Comparison of ENCODE assay signal across 21 cellular contexts in genomic region chr9:120910643-120911042, GRCh38. TPM values are rescaled to one million over a fixed set of nuclear protein-coding genes. Genes with fewer than 3 reads are reported as not detected.
DNase-seq lines count a peak whose midpoint lies in the region; ATAC-seq, FAIRE-seq and TF ChIP-seq lines count a peak whose summit lies in the region.
"Had no signal": no experiment of that assay in that cellular context is flagged by ENCODE, and none has a peak within 500 bp of the region (broad histone marks: within the 10 kb centered on the region; RNA-seq: fewer than 3 reads in every experiment).

No MANE protein-coding gene starts in this region.

- H3K4me3 ChIP-seq in BLaER1 treated with 17β-estradiol and CSF1 and Interleukin-3, amounts not matched to agents 10 nM and 100 nM: no peak overlapping the region
- H3K4me3 ChIP-seq in CD4-positive, alpha-beta memory T cell (ENCODE audit: low read length in 2 of 2): no peak overlapping the region
- H3K4me3 ChIP-seq in H1 (ENCODE audit: extremely low read depth in 1 of 4, insufficient read depth in 2 of 4, low read depth in 3 of 4, low read length in 4 of 4) (no peak overlapping the region), uterus (no peak overlapping the region)
- H3K4me3 ChIP-seq: colonic mucosa, gastrocnemius medialis, GM12878, psoas muscle, skin epidermis, testis had no signal

- no peak for DNase-seq in CD4-positive, alpha-beta memory T cell
- peak in 1 of 2 donors; percentile 53 for DNase-seq in activated T-cell treated with anti-CD3 and anti-CD28 coated beads, Interleukin-2, amount 50 U/mL, for 72 hours
- DNase-seq in H1 (ENCODE audit: low read depth in 1 of 2, low spot score in 2 of 2) (no peak), LoVo (ENCODE audit: low spot score) (no peak), uterus (no peak), iPS-NIHi7 (ENCODE audit: extremely low spot score) (no peak), OCI-M1 (lab: John Stamatoyannopoulos, UW) (no peak)
- DNase-seq: activated CD4-positive, alpha-beta T cell treated with anti-CD3 and anti-CD28 coated beads for 48 hours; AML-193; colonic mucosa; gastrocnemius medialis; GF-D8; NCI-H510A treated with DMSO at 0.1 percent for 48 hours; psoas muscle; testis had no signal

- peaks cover 45 to 86% (median 69%) of the 10 kb centered on the region in 4 donors for H3K4me1 Mint-ChIP-seq in CD4-positive, alpha-beta memory T cell
- H3K4me1 Mint-ChIP-seq in activated T-cell treated with anti-CD3 and anti-CD28 coated beads, Interleukin-2, amount 50 U/mL, for 72 hours (ENCODE audit: low read depth): peaks cover 93% of the 10 kb centered on the region

- H2BK120ac ChIP-seq in H1 (replicated peaks; ENCODE audit: low read depth, low read length): no peak overlapping the region

- H3K27me3 ChIP-seq in BLaER1 treated with 17β-estradiol and CSF1 and Interleukin-3, amounts not matched to agents 10 nM and 100 nM: no peaks in the 10 kb centered on the region
- H3K27me3 ChIP-seq in CD4-positive, alpha-beta memory T cell (ENCODE audit: insufficient read depth, low read length): no peaks in the 10 kb centered on the region
- H3K27me3 ChIP-seq in H1 (replicated peaks in 1 of 4; ENCODE audit: control insufficient read depth in 3 of 4, extremely low read depth in 1 of 4, insufficient read depth in 3 of 4, low read length in 3 of 4): no peaks in the 10 kb centered on the region
- H3K27me3 ChIP-seq in uterus: no peaks in the 10 kb centered on the region
- H3K27me3 ChIP-seq: colonic mucosa, gastrocnemius medialis, testis had no signal

- no peak overlapping the region for H4K8ac ChIP-seq in H1 (ENCODE audit: extremely low read depth, insufficient read depth, low read length)

- no peaks in the 10 kb centered on the region for H3K9me3 ChIP-seq in BLaER1 treated with 17β-estradiol and CSF1 and Interleukin-3, amounts not matched to agents 10 nM and 100 nM (replicated peaks in 1 of 11)
- no peaks in the 10 kb centered on the region for H3K9me3 ChIP-seq in CD4-positive, alpha-beta memory T cell (ENCODE audit: control insufficient read depth in 1 of 2, low read length in 2 of 2)
- H3K9me3 ChIP-seq in H1 (ENCODE audit: insufficient read depth in 2 of 2, low read depth in 1 of 2, low read length in 1 of 2) (no peaks in the 10 kb centered on the region), uterus (no peaks in the 10 kb centered on the region)
- H3K9me3 ChIP-seq: colonic mucosa, gastrocnemius medialis, psoas muscle, testis had no signal

- no peak overlapping the region for H2AFZ ChIP-seq in H1 (ENCODE audit: low read length)

- peaks cover 15 to 27% (median 24%) of the 10 kb centered on the region in 10 experiments for H3K4me1 ChIP-seq in BLaER1 treated with 17β-estradiol and CSF1 and Interleukin-3, amounts not matched to agents 10 nM and 100 nM
- H3K4me1 ChIP-seq in CD4-positive, alpha-beta memory T cell (ENCODE audit: insufficient read depth, low read length): peaks cover 85% of the 10 kb centered on the region
- H3K4me1 ChIP-seq in H1 (replicated peaks in 1 of 4; ENCODE audit: control insufficient read depth in 3 of 4, insufficient read depth in 4 of 4, low read length in 3 of 4): peaks cover 0 to 12% (median 8%) of the 10 kb centered on the region in 4 experiments; a peak in 5 of 7 replicates
- no peaks in the 10 kb centered on the region for H3K4me1 ChIP-seq in uterus
- H3K4me1 ChIP-seq: colonic mucosa, gastrocnemius medialis, psoas muscle, testis had no signal

- H3K27me3 Mint-ChIP-seq in CD4-positive, alpha-beta memory T cell: no peaks in the 10 kb centered on the region
- no peaks in the 10 kb centered on the region for H3K27me3 Mint-ChIP-seq in activated T-cell treated with anti-CD3 and anti-CD28 coated beads, Interleukin-2, amount 50 U/mL, for 72 hours (ENCODE audit: low read depth)
- H3K27me3 Mint-ChIP-seq: IgD-negative memory B cell had no signal

- no peak for FAIRE-seq in H1 (lab: Jason Lieb, UNC)
- FAIRE-seq: GM12878 had no signal

- H3K4ac ChIP-seq in H1 (replicated peaks; ENCODE audit: insufficient read length, low read depth, low read length): no peak overlapping the region

- no peak overlapping the region for H4K5ac ChIP-seq in H1 (ENCODE audit: insufficient read length, low read depth, low read length)

- H3K9me3 Mint-ChIP-seq in CD4-positive, alpha-beta memory T cell: peaks cover 0 to 2% (median 0%) of the 10 kb centered on the region in 8 donors
- H3K9me3 Mint-ChIP-seq in activated T-cell treated with anti-CD3 and anti-CD28 coated beads, Interleukin-2, amount 50 U/mL, for 72 hours: no peaks in the 10 kb centered on the region
- H3K9me3 Mint-ChIP-seq: IgD-negative memory B cell, neural crest cell had no signal

- H3K14ac ChIP-seq in H1 (ENCODE audit: insufficient read length): no peak overlapping the region

- no peaks in the 10 kb centered on the region for H3K23me2 ChIP-seq in H1 (ENCODE audit: low read depth, low read length)

- H3K4me3 Mint-ChIP-seq in CD4-positive, alpha-beta memory T cell: peak overlapping the region in 4 of 8 donors; percentile 31 to 49 (median 42)
- H3K4me3 Mint-ChIP-seq in activated T-cell treated with anti-CD3 and anti-CD28 coated beads, Interleukin-2, amount 50 U/mL, for 72 hours: peak overlapping the region; percentile 10 to 60
- H3K4me3 Mint-ChIP-seq: IgD-negative memory B cell, neural crest cell had no signal

- CTCF ChIA-PET in CD4-positive, alpha-beta memory T cell (lab: Charles Lee; ENCODE audit: partially characterized antibody): interaction anchor here (0.9 to 4.2 kb wide), 5 partner anchors 9 to 26 kb away, joined by 3 to 16 read pairs (median 4); no protein-coding TSS in a partner anchor
- CTCF ChIA-PET in H1 (lab: Charles Lee; ENCODE audit: partially characterized antibody): interaction anchor here (0.5 to 8.5 kb wide), 7 partner anchors 11 to 126 kb away, joined by 3 to 71 read pairs (median 7); no protein-coding TSS in a partner anchor

- peak overlapping the region; percentile 88; the same call in 1 of the 2 replicates for H2BK20ac ChIP-seq in H1 (ENCODE audit: low read length)

- H3K36me3 Mint-ChIP-seq in CD4-positive, alpha-beta memory T cell: peaks cover 74 to 84% of the 10 kb centered on the region in 2 donors
- H3K36me3 Mint-ChIP-seq in activated T-cell treated with anti-CD3 and anti-CD28 coated beads, Interleukin-2, amount 50 U/mL, for 72 hours (ENCODE audit: insufficient read depth in 2 of 2): peaks cover 38 to 70% of the 10 kb centered on the region in 2 donors

- H2BK5ac ChIP-seq in H1 (ENCODE audit: low read depth, low read length): no peak overlapping the region

- peak overlapping the region in 6 of 7 donors; percentile 72 to 88 (median 84) for H3K27ac Mint-ChIP-seq in CD4-positive, alpha-beta memory T cell
- peak overlapping the region; percentile 51 for H3K27ac Mint-ChIP-seq in activated T-cell treated with anti-CD3 and anti-CD28 coated beads, Interleukin-2, amount 50 U/mL, for 72 hours

- intact Hi-C loops in CD4-positive, alpha-beta memory T cell (cut with micrococcal nuclease): loop anchor here (1.0 to 2.0 kb wide), 2 partner anchors 16 to 26 kb away; partner anchors contain the start of gene TRAF1
- intact Hi-C loops in uterus (cut with DNase I; ENCODE audit: low total_unique reads): no loop called here

- no peak for TF ChIP-seq EP300 in H1 (IDR thresholded peaks at IDR 0.05; ENCODE audit: borderline replicate concordance in 1 of 2, low read depth in 2 of 2, low read length in 2 of 2)

- 0 out of 2 replicates have a peak overlapping the region, but pooled peaks have one; percentile 23 for H2BK15ac ChIP-seq in H1 (ENCODE audit: low read length)

- H3K79me1 ChIP-seq in H1 (ENCODE audit: low read depth, low read length): no peaks in the 10 kb centered on the region

- no peak overlapping the region for H4K91ac ChIP-seq in H1 (replicated peaks; ENCODE audit: insufficient read length, low read length)

- TF ChIP-seq POLR2A in H1 (IDR thresholded peaks at IDR 0.05; ENCODE audit: control extremely low read depth in 1 of 2, low read depth in 2 of 2, low read length in 2 of 2) (no peak), uterus (IDR thresholded peaks at IDR 0.05) (no peak)

- no peak overlapping the region for H3K23ac ChIP-seq in H1 (ENCODE audit: insufficient read length)

- no peak overlapping the region for H2AK5ac ChIP-seq in H1 (ENCODE audit: low read depth, low read length)

- no peak for TF ChIP-seq RAD21 in H1 (IDR thresholded peaks at IDR 0.05 in 1 of 2, conservative IDR thresholded peaks at IDR 0.05 in 1 of 2; ENCODE audit: low read depth in 2 of 2, low read length in 2 of 2)

- TF ChIP-seq CTCF in H1 (IDR thresholded peaks at IDR 0.05; ENCODE audit: control extremely low read depth in 1 of 3, insufficient read depth in 1 of 3, low read depth in 1 of 3, low read length in 3 of 3): no peak
- no peak for TF ChIP-seq CTCF in uterus (IDR thresholded peaks at IDR 0.05)

- WGBS in H1 (ENCODE audit: extremely low coverage in 1 of 2, insufficient coverage in 1 of 2, insufficient read length in 1 of 2, insufficient replicate concordance in 2 of 2, low coverage in 1 of 2, low lambda C conversion rate in 2 of 2, missing lambda C conversion rate in 1 of 2), 2 experiments: 97% methylated on average over 3 of the region's 3 CpGs; no CpG with 5 or more reads in 1 of the 2 experiments

- peak; percentile 67 to 69 for ATAC-seq in activated T-cell treated with anti-CD3 and anti-CD28 coated beads, Interleukin-2, amount 50 U/mL, for 72 hours (replicated peaks in 1 of 2)
- ATAC-seq: gastrocnemius medialis, psoas muscle had no signal

- H3K79me2 ChIP-seq in H1 (ENCODE audit: control insufficient read depth in 1 of 2, insufficient read depth in 2 of 2, low read length in 2 of 2): no peaks in the 10 kb centered on the region

- H3K4me2 ChIP-seq in BLaER1 treated with 17β-estradiol and CSF1 and Interleukin-3, amounts not matched to agents 10 nM and 100 nM: peak overlapping the region in 9 of 11 experiments; percentile 27 to 88 (median 69); a peak in 11 of 22 replicates
- no peak overlapping the region for H3K4me2 ChIP-seq in H1 (ENCODE audit: insufficient read depth in 1 of 2, low read depth in 2 of 2, low read length in 2 of 2)

- H3K36me3 ChIP-seq in BLaER1 treated with 17β-estradiol and CSF1 and Interleukin-3, amounts not matched to agents 10 nM and 100 nM: peaks cover 0 to 8% (median 0%) of the 10 kb centered on the region in 11 experiments; a peak in 3 of 22 replicates
- peaks cover 68% of the 10 kb centered on the region for H3K36me3 ChIP-seq in CD4-positive, alpha-beta memory T cell (ENCODE audit: insufficient read depth, low read length)
- H3K36me3 ChIP-seq in H1 (ENCODE audit: control insufficient read depth in 2 of 4, insufficient read depth in 4 of 4, low read length in 3 of 4) (no peaks in the 10 kb centered on the region), uterus (no peaks in the 10 kb centered on the region)
- H3K36me3 ChIP-seq: colonic mucosa, gastrocnemius medialis had no signal

- no peak overlapping the region; the same call in 1 of the 2 replicates for H3K18ac ChIP-seq in H1 (ENCODE audit: extremely low read depth, low read length)

- no peak overlapping the region for H3K9ac ChIP-seq in BLaER1 treated with 17β-estradiol and CSF1 and Interleukin-3, amounts not matched to agents 10 nM and 100 nM
- H3K9ac ChIP-seq in H1 (replicated peaks in 1 of 4; ENCODE audit: extremely low read depth in 1 of 4, low read depth in 3 of 4, low read length in 3 of 4): no peak overlapping the region

- no peak overlapping the region for H2BK12ac ChIP-seq in H1 (ENCODE audit: low read depth, low read length)

- H3K27ac ChIP-seq in BLaER1 treated with 17β-estradiol and CSF1 and Interleukin-3, amounts not matched to agents 10 nM and 100 nM: no peak overlapping the region
- H3K27ac ChIP-seq in CD4-positive, alpha-beta memory T cell (ENCODE audit: low read depth, low read length): peak overlapping the region; percentile 70
- H3K27ac ChIP-seq in H1 (ENCODE audit: low read depth, low read length) (no peak overlapping the region), uterus (no peak overlapping the region)
- H3K27ac ChIP-seq: colonic mucosa, gastrocnemius medialis, HL-60, psoas muscle, testis had no signal

- H3K56ac ChIP-seq in H1 (replicated peaks; ENCODE audit: insufficient read length, low read depth, low read length): no peak overlapping the region

- H4K20me1 ChIP-seq in BLaER1 treated with 17β-estradiol and CSF1 and Interleukin-3, amounts not matched to agents 10 nM and 100 nM: no peaks in the 10 kb centered on the region
- H4K20me1 ChIP-seq in H1 (replicated peaks in 1 of 2; ENCODE audit: control insufficient read depth in 1 of 2, insufficient read depth in 2 of 2, low read length in 2 of 2): no peaks in the 10 kb centered on the region

- POLR2A ChIA-PET in CD4-positive, alpha-beta memory T cell (lab: Charles Lee; ENCODE audit: partially characterized antibody): interaction anchor here (0.7 to 74.5 kb wide), 3 partner anchors 3 to 68 kb away, joined by 3 to 5577 read pairs (median 5577); partner anchors contain the start of genes PHF19, PSMD5 and TRAF1
- POLR2A ChIA-PET in H1 (lab: Charles Lee; ENCODE audit: partially characterized antibody): interaction anchor here (1.0 to 1.5 kb wide), 2 partner anchors 13 to 37 kb away, joined by 3 to 5 read pairs; no protein-coding TSS in a partner anchor

RNA-seq across cellular contexts. Expression of gene TRAF1, which starts 16.0 kb away (rescaled TPM):
- total RNA-seq in CD4-positive, alpha-beta memory T cell: 100 to 1,000 TPM; 174 to 181 TPM
- 10 to 100 TPM in 1 of 2 donors, 1 to 10 TPM in 1; 7.8 to 14.4 TPM for polyA plus RNA-seq in CD4-positive, alpha-beta memory T cell
- 100 to 1,000 TPM in 1 of 2 donors, 10 to 100 TPM in 1; 91.6 to 101 TPM for total RNA-seq in activated T-cell treated with anti-CD3 and anti-CD28 coated beads, Interleukin-2, amount 50 U/mL, for 72 hours
- 1.5 and 1.6 TPM in 2 replicates for total RNA-seq in H1 (2021; fragmentation: NEBNext Ultra II Directional; extraction: Animal tissue kit (Norgen Biotek cat#: 25700))
- polyA plus RNA-seq in H1 (2011; rRNA removed): 3.1 and 3.2 TPM in 2 replicates
- polyA plus RNA-seq in H1 (2011; cell fraction: cytosol; rRNA removed): 4.9 TPM
- 7.4 TPM for polyA plus RNA-seq in H1 (2011; cell fraction: nucleus; rRNA removed)
- 1.8 to 3.0 TPM (median 2.2 TPM) in 4 replicates for polyA plus RNA-seq in H1 (2012, experiment 1 of 2)
- polyA plus RNA-seq in H1 (2012, experiment 2 of 2): 0.80 TPM
- 1.2 TPM for polyA plus RNA-seq in H1 (2013, experiment 1 of 2)
- 1.1 TPM for polyA plus RNA-seq in H1 (2013, experiment 2 of 2)
- polyA minus RNA-seq in H1 (2011; rRNA and poly(A)+ RNA removed): 4.5 and 4.6 TPM in 2 replicates
- 1.6 TPM for polyA minus RNA-seq in H1 (2011; cell fraction: cytosol; rRNA and poly(A)+ RNA removed)
- 6.9 TPM for polyA minus RNA-seq in H1 (2011; cell fraction: nucleus; rRNA and poly(A)+ RNA removed)
- total RNA-seq in uterus: 1 to 10 TPM in 2 of 4 donors, under 1 TPM in 2; 0.51 to 8.7 (median 2.6) TPM

RNA-seq across cellular contexts. Expression of gene PHF19, which starts 33.7 kb away (rescaled TPM):
- 100 to 1,000 TPM; 194 to 201 TPM for total RNA-seq in CD4-positive, alpha-beta memory T cell
- polyA plus RNA-seq in CD4-positive, alpha-beta memory T cell: 10 to 100 TPM; 15.4 to 17.8 TPM
- 100 to 1,000 TPM; 166 to 222 TPM for total RNA-seq in activated T-cell treated with anti-CD3 and anti-CD28 coated beads, Interleukin-2, amount 50 U/mL, for 72 hours
- total RNA-seq in H1 (2021; fragmentation: NEBNext Ultra II Directional; extraction: Animal tissue kit (Norgen Biotek cat#: 25700)): 30.2 and 31.8 TPM in 2 replicates
- polyA plus RNA-seq in H1 (2011; rRNA removed): 28.2 and 31.0 TPM in 2 replicates
- polyA plus RNA-seq in H1 (2011; cell fraction: cytosol; rRNA removed): 25.8 TPM
- 48.1 TPM for polyA plus RNA-seq in H1 (2011; cell fraction: nucleus; rRNA removed)
- 26.2 to 35.4 TPM (median 31.5 TPM) in 4 replicates for polyA plus RNA-seq in H1 (2012, experiment 1 of 2)
- polyA plus RNA-seq in H1 (2012, experiment 2 of 2): 29.9 TPM
- polyA plus RNA-seq in H1 (2013, experiment 1 of 2): 24.5 TPM
- 23.1 TPM for polyA plus RNA-seq in H1 (2013, experiment 2 of 2)
- 26.6 and 43.7 TPM in 2 replicates for polyA minus RNA-seq in H1 (2011; rRNA and poly(A)+ RNA removed)
- polyA minus RNA-seq in H1 (2011; cell fraction: cytosol; rRNA and poly(A)+ RNA removed): 16.2 TPM
- polyA minus RNA-seq in H1 (2011; cell fraction: nucleus; rRNA and poly(A)+ RNA removed): 28.2 TPM
- total RNA-seq in uterus: 10 to 100 TPM; 12.6 to 76.3 (median 31.8) TPM

Comparison
In these comparisons a context has a peak if more than half of its experiments do, and no peak if none do; other contexts are left out.
1. H3K4me2 ChIP-seq: peak in BLaER1 treated with 17β-estradiol and CSF1 and Interleukin-3, amounts not matched to agents 10 nM and 100 nM (9 of 11); none in H1 (0 of 2).
2. RNA of gene TRAF1, which starts 16.0 kb away (total RNA-seq): 174 to 181 TPM in CD4-positive, alpha-beta memory T cell and 91.6 to 101 TPM in activated T-cell treated with anti-CD3 and anti-CD28 coated beads, Interleukin-2, amount 50 U/mL, for 72 hours; 0.51 to 8.7 TPM in uterus and 1.5 to 1.6 TPM in H1; every median in the first group is over 4 times any median in the second.